8 cellular contexts compared by ENCODE assay signal in the genomic region with DNA sequence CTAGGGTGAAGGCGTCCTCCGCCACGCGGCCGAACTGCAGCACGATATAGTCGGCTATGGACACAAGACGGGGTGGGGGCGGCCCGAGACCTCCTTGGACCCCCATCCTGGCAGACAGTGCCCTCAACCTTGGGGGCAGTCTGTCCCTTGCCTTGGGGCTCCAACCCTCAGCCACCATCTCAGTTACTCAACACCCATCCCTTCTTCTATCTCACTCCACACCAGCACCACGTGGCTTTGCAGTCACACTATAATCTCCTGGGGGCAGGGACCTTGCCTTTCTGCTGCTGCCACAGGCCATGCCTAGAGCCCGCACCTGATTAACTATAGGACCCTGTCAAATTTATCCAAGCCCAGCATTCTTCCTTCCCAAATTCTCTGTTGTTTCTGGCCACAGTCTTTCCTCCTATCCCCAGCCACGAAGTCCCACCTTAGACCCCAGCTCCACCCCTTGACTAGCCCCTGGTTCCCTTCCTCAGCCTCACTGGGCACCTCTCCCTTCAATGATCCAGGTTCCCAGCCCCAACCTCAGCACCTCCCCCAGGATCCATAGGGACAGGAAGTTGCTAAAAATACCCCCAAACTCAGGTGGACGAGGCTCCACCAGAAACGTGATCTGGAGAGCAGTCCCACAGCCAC. TPM values are rescaled to one million over a fixed set of nuclear protein-coding genes. Genes with fewer than 3 reads are reported as not detected.
DNase-seq lines count a peak whose midpoint lies in the region; ATAC-seq, FAIRE-seq and TF ChIP-seq lines count a peak whose summit lies in the region.

No MANE protein-coding gene starts in this region.

- peaks cover 28% of the 10 kb centered on the region for H3K79me2 ChIP-seq in keratinocyte (ENCODE audit: control insufficient read depth, insufficient read depth, low read length)

- peaks cover 25% of the 10 kb centered on the region for H3K27me3 Mint-ChIP-seq in activated T-cell treated with anti-CD3 and anti-CD28 coated beads, Interleukin-2, amount 50 U/mL, for 4 hours (ENCODE audit: low read depth)
- H3K27me3 Mint-ChIP-seq in activated naive CD8-positive, alpha-beta T cell treated with anti-CD3 and anti-CD28 coated beads, Interleukin-2, amount 10 ng/mL, durations not matched to agents 7 days and 5 days = peaks cover 35% of the 10 kb centered on the region

- H3K27me3 ChIP-seq in keratinocyte (ENCODE audit: control insufficient read depth, extremely low read depth, insufficient read depth, low read length) = no peaks in the 10 kb centered on the region
- peaks cover 3% of the 10 kb centered on the region for H3K27me3 ChIP-seq in suprapubic skin

- peaks cover 14% of the 10 kb centered on the region for H3K4me1 Mint-ChIP-seq in activated T-cell treated with anti-CD3 and anti-CD28 coated beads, Interleukin-2, amount 50 U/mL, for 4 hours (ENCODE audit: low read depth)
- peaks cover 10% of the 10 kb centered on the region for H3K4me1 Mint-ChIP-seq in activated naive CD8-positive, alpha-beta T cell treated with anti-CD3 and anti-CD28 coated beads, Interleukin-2, amount 10 ng/mL, durations not matched to agents 7 days and 5 days

- H3K4me1 ChIP-seq in keratinocyte (ENCODE audit: control insufficient read depth, extremely low read depth, insufficient read depth, low read length) = peaks cover 31% of the 10 kb centered on the region
- H3K4me1 ChIP-seq in suprapubic skin = peaks cover 40% of the 10 kb centered on the region

- H3K27ac Mint-ChIP-seq in activated naive CD8-positive, alpha-beta T cell treated with anti-CD3 and anti-CD28 coated beads, Interleukin-2, amount 10 ng/mL, durations not matched to agents 7 days and 5 days = peak overlapping the region; percentile 3

- H3K36me3 Mint-ChIP-seq in activated T-cell treated with anti-CD3 and anti-CD28 coated beads, Interleukin-2, amount 50 U/mL, for 4 hours (ENCODE audit: insufficient read depth) = no peaks in the 10 kb centered on the region
- no peaks in the 10 kb centered on the region for H3K36me3 Mint-ChIP-seq in activated naive CD8-positive, alpha-beta T cell treated with anti-CD3 and anti-CD28 coated beads, Interleukin-2, amount 10 ng/mL, durations not matched to agents 7 days and 5 days

- no peak for TF ChIP-seq EP300 in suprapubic skin (IDR thresholded peaks at IDR 0.05)

- peak overlapping the region; percentile 80 for H3K4me2 ChIP-seq in keratinocyte (ENCODE audit: control insufficient read depth, extremely low read depth, insufficient read depth, low read depth, low read length)

- H2AFZ ChIP-seq in keratinocyte (ENCODE audit: control insufficient read depth, low read length) = no peak overlapping the region

- H3K9me1 ChIP-seq in keratinocyte (ENCODE audit: control insufficient read depth, extremely low read depth, insufficient read depth, low read length) = no peaks in the 10 kb centered on the region

- no peak for FAIRE-seq in keratinocyte (lab: Jason Lieb, UNC)

- no peaks in the 10 kb centered on the region for H4K20me1 ChIP-seq in keratinocyte (ENCODE audit: control insufficient read depth, extremely low read depth, insufficient read depth, low read length)

- TF ChIP-seq POLR2A in suprapubic skin (IDR thresholded peaks at IDR 0.05) = no peak

- no peaks in the 10 kb centered on the region for H3K9me3 Mint-ChIP-seq in activated T-cell treated with anti-CD3 and anti-CD28 coated beads, Interleukin-2, amount 50 U/mL, for 4 hours
- no peaks in the 10 kb centered on the region for H3K9me3 Mint-ChIP-seq in activated naive CD8-positive, alpha-beta T cell treated with anti-CD3 and anti-CD28 coated beads, Interleukin-2, amount 10 ng/mL, durations not matched to agents 7 days and 5 days

- POLR2A ChIA-PET in activated naive CD8-positive, alpha-beta T cell treated with anti-CD3 and anti-CD28 coated beads, Interleukin-2, amount 10 ng/mL, durations not matched to agents 7 days and 5 days (lab: Charles Lee) = interaction anchor here (1.5 kb wide), 1 partner anchor 11 kb away, joined by 4 read pairs; no protein-coding TSS in a partner anchor

- no peak for DNase-seq in activated T-cell treated with anti-CD3 and anti-CD28 coated beads, Interleukin-2, amount 50 U/mL, for 4 hours
- no peak for DNase-seq in activated T-cell treated with anti-CD3 and anti-CD28 coated beads, Interleukin-2, amount 50 U/mL, for 48 hours
- no peak for DNase-seq in activated naive CD8-positive, alpha-beta T cell treated with anti-CD3 and anti-CD28 coated beads, Interleukin-2, amount 10 ng/mL, durations not matched to agents 7 days and 5 days
- DNase-seq in keratinocyte (ENCODE audit: low read depth, low spot score) (no peak), suprapubic skin (ENCODE audit: low spot score in 2 of 2) (no peak), putamen (ENCODE audit: low spot score) (no peak), DMS79 (lab: John Stamatoyannopoulos, UW) (no peak)

- H3K4me3 Mint-ChIP-seq in activated T-cell treated with anti-CD3 and anti-CD28 coated beads, Interleukin-2, amount 50 U/mL, for 4 hours = peak overlapping the region; percentile 82
- H3K4me3 Mint-ChIP-seq in activated naive CD8-positive, alpha-beta T cell treated with anti-CD3 and anti-CD28 coated beads, Interleukin-2, amount 10 ng/mL, durations not matched to agents 7 days and 5 days = peak overlapping the region; percentile 77

- H3K4me3 ChIP-seq in keratinocyte (ENCODE audit: control insufficient read depth in 2 of 3, extremely low read depth in 1 of 3, insufficient read depth in 2 of 3, low read depth in 1 of 3, low read length in 3 of 3) (peak overlapping the region; percentile 60 to 74 (median 70)), suprapubic skin (peak overlapping the region; percentile 70)

- WGBS in suprapubic skin = 49% methylated on average over 15 of the region's 15 CpGs

- no peak for ATAC-seq in activated T-cell treated with anti-CD3 and anti-CD28 coated beads, Interleukin-2, amount 50 U/mL, for 4 hours
- no peak for ATAC-seq in activated naive CD8-positive, alpha-beta T cell treated with anti-CD3 and anti-CD28 coated beads, Interleukin-2, amount 10 ng/mL, durations not matched to agents 7 days and 5 days (ENCODE audit: low read depth)
- no peak for ATAC-seq in GM19324 (IDR thresholded peaks at IDR 0.05; ENCODE audit: low FRiP score, unreplicated experiment)

- H3K9ac ChIP-seq in keratinocyte (ENCODE audit: control insufficient read depth, extremely low read depth, insufficient read depth, low read length) = peak overlapping the region; percentile 83

- H3K27ac ChIP-seq in keratinocyte (ENCODE audit: control insufficient read depth, insufficient read depth, low read length) (no peak overlapping the region), suprapubic skin (no peak overlapping the region)

- H3K36me3 ChIP-seq in keratinocyte (ENCODE audit: control insufficient read depth in 2 of 2, extremely low read depth in 1 of 2, insufficient read depth in 2 of 2, low read length in 2 of 2) (peaks cover 0 to 5% of the 10 kb centered on the region in 2 experiments), suprapubic skin (no peaks in the 10 kb centered on the region)

- no peaks in the 10 kb centered on the region for H3K9me3 ChIP-seq in keratinocyte (ENCODE audit: control insufficient read depth, low read depth, low read length)
- H3K9me3 ChIP-seq in suprapubic skin = no peaks in the 10 kb centered on the region

- TF ChIP-seq CTCF in keratinocyte (optimal IDR thresholded peaks at IDR 0.05 in 1 of 3, IDR thresholded peaks at IDR 0.05 in 1 of 3, conservative IDR thresholded peaks at IDR 0.05 in 1 of 3; ENCODE audit: extremely low read depth in 1 of 3, insufficient read depth in 2 of 3, low read length in 3 of 3) (no peak), suprapubic skin (IDR thresholded peaks at IDR 0.05) (no peak)

- dilution Hi-C loops in keratinocyte (cut with MboI; ENCODE audit: extremely low pct_ligation_motif_present, low sequenced_read_pairs) = no loop called here

RNA-seq across cellular contexts. Expression of gene TEAD3, which starts 1.6 kb away (rescaled TPM):
- total RNA-seq in activated T-cell treated with anti-CD3 and anti-CD28 coated beads, Interleukin-2, amount 50 U/mL, for 4 hours = 1 to 10 TPM in 2 of 3 donors, under 1 TPM in 1; 0.94 to 2.2 (median 1.4) TPM
- total RNA-seq in activated naive CD8-positive, alpha-beta T cell treated with anti-CD3 and anti-CD28 coated beads, Interleukin-2, amount 10 ng/mL, durations not matched to agents 7 days and 5 days = under 1 TPM; 0.19 to 0.43 TPM
- 5.7 to 11.1 TPM (median 8.0 TPM) in 3 replicates for polyA plus RNA-seq in keratinocyte
- 8.6 TPM for polyA plus RNA-seq in keratinocyte (2011; ENCODE audit: low read depth)
- polyA plus RNA-seq in keratinocyte (2011; cell fraction: cytosol; rRNA removed) = 5.9 and 9.0 TPM in 2 replicates
- 22.9 and 27.8 TPM in 2 replicates for polyA plus RNA-seq in keratinocyte (2011; cell fraction: nucleus; rRNA removed)
- polyA plus RNA-seq in keratinocyte (2012; ENCODE audit: low replicate concordance) = 13.8 and 24.1 TPM in 2 replicates
- polyA minus RNA-seq in keratinocyte = 6.5 to 20.0 TPM (median 6.7 TPM) in 3 replicates
- 7.1 TPM for polyA minus RNA-seq in keratinocyte (2011; cell fraction: cytosol; rRNA and poly(A)+ RNA removed)
- polyA minus RNA-seq in keratinocyte (2011; cell fraction: nucleus; rRNA and poly(A)+ RNA removed) = 7.8 and 9.7 TPM in 2 replicates
- total RNA-seq in suprapubic skin = 10 to 100 TPM; 39.0 to 55.4 (median 51.5) TPM

RNA-seq across cellular contexts. Expression of gene TULP1, which starts 14.2 kb away (rescaled TPM):
- not detected for total RNA-seq in activated T-cell treated with anti-CD3 and anti-CD28 coated beads, Interleukin-2, amount 50 U/mL, for 4 hours
- total RNA-seq in activated naive CD8-positive, alpha-beta T cell treated with anti-CD3 and anti-CD28 coated beads, Interleukin-2, amount 10 ng/mL, durations not matched to agents 7 days and 5 days = not detected
- not detected in 3 replicates for polyA plus RNA-seq in keratinocyte
- polyA plus RNA-seq in keratinocyte (2011; ENCODE audit: low read depth) = not detected
- polyA plus RNA-seq in keratinocyte (2011; cell fraction: cytosol; rRNA removed) = not detected in 2 replicates
- polyA plus RNA-seq in keratinocyte (2011; cell fraction: nucleus; rRNA removed) = not detected in 2 replicates
- polyA plus RNA-seq in keratinocyte (2012; ENCODE audit: low replicate concordance) = not detected in 2 replicates
- not detected in 3 replicates for polyA minus RNA-seq in keratinocyte
- polyA minus RNA-seq in keratinocyte (2011; cell fraction: cytosol; rRNA and poly(A)+ RNA removed) = not detected
- not detected in 2 replicates for polyA minus RNA-seq in keratinocyte (2011; cell fraction: nucleus; rRNA and poly(A)+ RNA removed)
- under 1 TPM in 2 of 4 donors, not detected in 2; 0.72 to 0.83 TPM for total RNA-seq in suprapubic skin

RNA-seq across cellular contexts. Expression of gene RPL10A, which starts 30.3 kb away (rescaled TPM):
- total RNA-seq in activated T-cell treated with anti-CD3 and anti-CD28 coated beads, Interleukin-2, amount 50 U/mL, for 4 hours = 1,000 to 10,000 TPM; 1,745 to 1,992 (median 1,956) TPM
- 1,000 to 10,000 TPM; 1,373 to 1,398 TPM for total RNA-seq in activated naive CD8-positive, alpha-beta T cell treated with anti-CD3 and anti-CD28 coated beads, Interleukin-2, amount 10 ng/mL, durations not matched to agents 7 days and 5 days
- 2,190 to 2,462 TPM (median 2,432 TPM) in 3 replicates for polyA plus RNA-seq in keratinocyte
- 4,340 TPM for polyA plus RNA-seq in keratinocyte (2011; ENCODE audit: low read depth)
- 2,714 and 3,001 TPM in 2 replicates for polyA plus RNA-seq in keratinocyte (2011; cell fraction: cytosol; rRNA removed)
- polyA plus RNA-seq in keratinocyte (2011; cell fraction: nucleus; rRNA removed) = 862 and 883 TPM in 2 replicates
- 1,886 and 2,313 TPM in 2 replicates for polyA plus RNA-seq in keratinocyte (2012; ENCODE audit: low replicate concordance)
- polyA minus RNA-seq in keratinocyte = 1,034 to 1,300 TPM (median 1,230 TPM) in 3 replicates
- polyA minus RNA-seq in keratinocyte (2011; cell fraction: cytosol; rRNA and poly(A)+ RNA removed) = 1,043 TPM
- 233 and 247 TPM in 2 replicates for polyA minus RNA-seq in keratinocyte (2011; cell fraction: nucleus; rRNA and poly(A)+ RNA removed)
- total RNA-seq in suprapubic skin = 1,000 to 10,000 TPM; 1,092 to 2,148 (median 1,858) TPM

RNA-seq across cellular contexts. Expression of gene FANCE, which starts 46.4 kb away (rescaled TPM):
- total RNA-seq in activated T-cell treated with anti-CD3 and anti-CD28 coated beads, Interleukin-2, amount 50 U/mL, for 4 hours = 10 to 100 TPM; 23.1 to 26.6 (median 24.8) TPM
- total RNA-seq in activated naive CD8-positive, alpha-beta T cell treated with anti-CD3 and anti-CD28 coated beads, Interleukin-2, amount 10 ng/mL, durations not matched to agents 7 days and 5 days = 10 to 100 TPM; 14.9 to 15.9 TPM
- polyA plus RNA-seq in keratinocyte = 4.2 to 6.4 TPM (median 5.8 TPM) in 3 replicates
- 3.4 TPM for polyA plus RNA-seq in keratinocyte (2011; ENCODE audit: low read depth)
- 2.8 and 2.9 TPM in 2 replicates for polyA plus RNA-seq in keratinocyte (2011; cell fraction: cytosol; rRNA removed)
- 3.0 and 3.4 TPM in 2 replicates for polyA plus RNA-seq in keratinocyte (2011; cell fraction: nucleus; rRNA removed)
- polyA plus RNA-seq in keratinocyte (2012; ENCODE audit: low replicate concordance) = 3.6 and 12.0 TPM in 2 replicates
- polyA minus RNA-seq in keratinocyte = 3.6 to 6.3 TPM (median 4.8 TPM) in 3 replicates
- 3.3 TPM for polyA minus RNA-seq in keratinocyte (2011; cell fraction: cytosol; rRNA and poly(A)+ RNA removed)
- polyA minus RNA-seq in keratinocyte (2011; cell fraction: nucleus; rRNA and poly(A)+ RNA removed) = 1.3 and 2.1 TPM in 2 replicates
- 10 to 100 TPM; 20.6 to 25.6 (median 21.6) TPM for total RNA-seq in suprapubic skin

Comparison
In these comparisons a context has a peak if more than half of its experiments do, and no peak if none do; other contexts are left out.
1. RNA of gene TEAD3, which starts 1.6 kb away (total RNA-seq): 39.0 to 55.4 TPM in suprapubic skin; 0.94 to 2.2 TPM in activated T-cell treated with anti-CD3 and anti-CD28 coated beads, Interleukin-2, amount 50 U/mL, for 4 hours and 0.19 to 0.43 TPM in activated naive CD8-positive, alpha-beta T cell treated with anti-CD3 and anti-CD28 coated beads, Interleukin-2, amount 10 ng/mL, durations not matched to agents 7 days and 5 days; every median in the first group is over 10 times any median in the second.